8 cellular contexts compared by ENCODE assay signal in the genomic region with DNA sequence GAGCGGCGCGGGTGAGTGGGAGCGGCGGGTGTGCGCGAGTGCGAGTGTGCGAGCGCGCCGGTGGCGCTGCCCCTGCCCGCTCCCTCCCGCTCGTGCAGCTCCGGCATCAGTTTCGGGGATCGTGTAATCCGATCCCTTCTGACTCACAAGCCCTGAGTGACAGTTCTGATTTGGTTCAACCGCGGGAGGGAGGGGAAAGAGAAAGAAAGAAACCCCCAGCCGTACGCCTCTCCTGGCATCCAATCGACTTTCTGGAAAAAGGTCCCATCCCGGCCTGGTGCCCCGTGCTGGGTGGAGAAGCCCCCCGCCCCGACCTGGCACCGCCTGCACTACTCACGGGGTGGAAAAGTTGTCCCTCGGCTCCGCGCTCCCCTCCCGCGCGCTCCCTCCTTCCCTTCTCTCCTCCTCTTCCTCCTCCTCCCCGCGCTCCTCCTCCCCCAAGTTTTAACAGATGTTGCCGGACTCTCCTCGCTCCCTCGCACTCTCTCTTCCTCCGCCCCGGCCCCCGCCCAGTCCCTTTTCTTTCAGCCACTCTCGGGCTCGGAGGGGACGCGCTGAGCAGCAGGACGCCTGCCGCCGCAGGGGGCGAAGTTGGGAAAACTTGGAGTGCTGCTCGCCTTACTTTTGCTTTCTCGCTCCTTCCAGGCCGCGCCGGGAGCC. TPM values are rescaled to one million over a fixed set of nuclear protein-coding genes. Genes with fewer than 3 reads are reported as not detected.
DNase-seq lines count a peak whose midpoint lies in the region; ATAC-seq and TF ChIP-seq lines count a peak whose summit lies in the region.

A gene (minus strand): TSS at position 48 of the 660 bp plus-strand sequence. CDS start 13,956 bp downstream, outside the sequence.

- peaks cover 0 to 4% of the 10 kb centered on the region in 2 donors for H3K36me3 Mint-ChIP-seq in stimulated activated naive B cell treated with anti-CD40 and anti-IgM and Interleukin-4, amounts not matched to agents 10 μg/mL and 1 μg/mL and 100 μg/mL, for 72 hours

- H3K36me3 ChIP-seq in BE2C (no peaks in the 10 kb centered on the region), liver (ENCODE audit: control insufficient read depth in 4 of 4, insufficient read depth in 3 of 4, low read depth in 1 of 4, low read length in 3 of 4) (no peaks in the 10 kb centered on the region)

- H3K4me3 ChIP-seq in BE2C (ENCODE audit: low read depth, low read length) (peak within 1 kb of the TSS; percentile 29), liver (ENCODE audit: low read depth in 1 of 3, low read length in 3 of 3) (peak within 1 kb of the TSS; percentile 16 to 86 (median 66))

- H3K4me3 Mint-ChIP-seq in stimulated activated naive B cell treated with anti-CD40 and anti-IgM and Interleukin-4, amounts not matched to agents 10 μg/mL and 1 μg/mL and 100 μg/mL, for 72 hours = peak within 1 kb of the TSS; percentile 85 to 91

- peaks cover 59 to 81% of the 10 kb centered on the region in 2 donors for H3K27me3 Mint-ChIP-seq in stimulated activated naive B cell treated with anti-CD40 and anti-IgM and Interleukin-4, amounts not matched to agents 10 μg/mL and 1 μg/mL and 100 μg/mL, for 72 hours

- no peaks in the 10 kb centered on the region for H3K9me3 ChIP-seq in BE2C
- no peaks in the 10 kb centered on the region for H3K9me3 ChIP-seq in liver (ENCODE audit: control insufficient read depth in 4 of 4, low read length in 3 of 4)

- no peak within 1 kb of the TSS for H3K9ac ChIP-seq in liver (ENCODE audit: low read depth in 1 of 2, low read length in 2 of 2)

- WGBS in liver = under 1% methylated on average over 58 of the region's 58 CpGs

- DNase-seq in BE2C (no peak), SK-N-DZ (ENCODE audit: low spot score) (peak; percentile 74), ecto neural progenitor cell (ENCODE audit: low spot score) (peak; percentile 93)
- DNase-seq in stimulated activated naive B cell treated with anti-CD40 and anti-IgM and Interleukin-4, amounts not matched to agents 10 μg/mL and 1 μg/mL and 100 μg/mL, for 72 hours = peak; percentile 8

- peaks cover 12 to 20% of the 10 kb centered on the region in 2 donors for H3K4me1 Mint-ChIP-seq in stimulated activated naive B cell treated with anti-CD40 and anti-IgM and Interleukin-4, amounts not matched to agents 10 μg/mL and 1 μg/mL and 100 μg/mL, for 72 hours

- H3K4me1 ChIP-seq in BE2C = no peaks in the 10 kb centered on the region
- H3K4me1 ChIP-seq in liver (ENCODE audit: control insufficient read depth in 4 of 4, insufficient read depth in 4 of 4, low read length in 3 of 4) = peaks cover 10 to 21% (median 15%) of the 10 kb centered on the region in 4 donors

- no peak for TF ChIP-seq CTCF in BE2C (IDR thresholded peaks at IDR 0.05; ENCODE audit: low read depth, low read length)
- no peak for TF ChIP-seq CTCF in liver (IDR thresholded peaks at IDR 0.05; ENCODE audit: low read depth, low read length, missing input control)

- H3K27ac Mint-ChIP-seq in stimulated activated naive B cell treated with anti-CD40 and anti-IgM and Interleukin-4, amounts not matched to agents 10 μg/mL and 1 μg/mL and 100 μg/mL, for 72 hours = peak within 1 kb of the TSS; percentile 75

- H3K9me3 Mint-ChIP-seq in stimulated activated naive B cell treated with anti-CD40 and anti-IgM and Interleukin-4, amounts not matched to agents 10 μg/mL and 1 μg/mL and 100 μg/mL, for 72 hours = no peaks in the 10 kb centered on the region

- peak in 1 of 2 donors; percentile 15 for TF ChIP-seq RAD21 in liver (IDR thresholded peaks at IDR 0.05)

- ATAC-seq in GM18519 (IDR thresholded peaks at IDR 0.05; ENCODE audit: low FRiP score, unreplicated experiment) (peak; percentile 50), HG03108 (IDR thresholded peaks at IDR 0.05; ENCODE audit: unreplicated experiment) (peak; percentile 64), HG02840 (IDR thresholded peaks at IDR 0.05; ENCODE audit: low FRiP score, unreplicated experiment) (no peak)
- peak; percentile 71 to 76 for ATAC-seq in stimulated activated naive B cell treated with anti-CD40 and anti-IgM and Interleukin-4, amounts not matched to agents 10 μg/mL and 1 μg/mL and 100 μg/mL, for 72 hours (replicated peaks)

- H3K27me3 ChIP-seq in BE2C (peaks cover 64% of the 10 kb centered on the region), liver (ENCODE audit: control insufficient read depth in 4 of 4, insufficient read depth in 4 of 4, low read length in 3 of 4) (peaks cover 0 to 15% (median 2%) of the 10 kb centered on the region in 4 donors)

- H3K27ac ChIP-seq in liver (ENCODE audit: low read depth in 1 of 2, low read length in 2 of 2) = peak within 1 kb of the TSS; percentile 34 to 40

TF ChIP-seq in liver, 16 proteins besides CTCF, POLR2A, EP300 and RAD21:
- TF ChIP-seq EGR1 (IDR thresholded peaks at IDR 0.05; ENCODE audit: low read depth in 2 of 2) (no peak), RXRA (IDR thresholded peaks at IDR 0.05) (no peak), YY1 (IDR thresholded peaks at IDR 0.05) (no peak), FOXA1 (IDR thresholded peaks at IDR 0.05) (no peak), FOXA2 (IDR thresholded peaks at IDR 0.05) (no peak), TAF1 (conservative IDR thresholded peaks at IDR 0.05) (no peak), HNF4G (IDR thresholded peaks at IDR 0.05) (no peak), HNF4A (conservative IDR thresholded peaks at IDR 0.05) (no peak), JUND (IDR thresholded peaks at IDR 0.05) (no peak), SP1 (IDR thresholded peaks at IDR 0.05) (no peak), GABPA (IDR thresholded peaks at IDR 0.05 in 1 of 2, conservative IDR thresholded peaks at IDR 0.05 in 1 of 2) (no peak), NR2F2 (IDR thresholded peaks at IDR 0.05) (no peak)
- TF ChIP-seq, protein P1, sequence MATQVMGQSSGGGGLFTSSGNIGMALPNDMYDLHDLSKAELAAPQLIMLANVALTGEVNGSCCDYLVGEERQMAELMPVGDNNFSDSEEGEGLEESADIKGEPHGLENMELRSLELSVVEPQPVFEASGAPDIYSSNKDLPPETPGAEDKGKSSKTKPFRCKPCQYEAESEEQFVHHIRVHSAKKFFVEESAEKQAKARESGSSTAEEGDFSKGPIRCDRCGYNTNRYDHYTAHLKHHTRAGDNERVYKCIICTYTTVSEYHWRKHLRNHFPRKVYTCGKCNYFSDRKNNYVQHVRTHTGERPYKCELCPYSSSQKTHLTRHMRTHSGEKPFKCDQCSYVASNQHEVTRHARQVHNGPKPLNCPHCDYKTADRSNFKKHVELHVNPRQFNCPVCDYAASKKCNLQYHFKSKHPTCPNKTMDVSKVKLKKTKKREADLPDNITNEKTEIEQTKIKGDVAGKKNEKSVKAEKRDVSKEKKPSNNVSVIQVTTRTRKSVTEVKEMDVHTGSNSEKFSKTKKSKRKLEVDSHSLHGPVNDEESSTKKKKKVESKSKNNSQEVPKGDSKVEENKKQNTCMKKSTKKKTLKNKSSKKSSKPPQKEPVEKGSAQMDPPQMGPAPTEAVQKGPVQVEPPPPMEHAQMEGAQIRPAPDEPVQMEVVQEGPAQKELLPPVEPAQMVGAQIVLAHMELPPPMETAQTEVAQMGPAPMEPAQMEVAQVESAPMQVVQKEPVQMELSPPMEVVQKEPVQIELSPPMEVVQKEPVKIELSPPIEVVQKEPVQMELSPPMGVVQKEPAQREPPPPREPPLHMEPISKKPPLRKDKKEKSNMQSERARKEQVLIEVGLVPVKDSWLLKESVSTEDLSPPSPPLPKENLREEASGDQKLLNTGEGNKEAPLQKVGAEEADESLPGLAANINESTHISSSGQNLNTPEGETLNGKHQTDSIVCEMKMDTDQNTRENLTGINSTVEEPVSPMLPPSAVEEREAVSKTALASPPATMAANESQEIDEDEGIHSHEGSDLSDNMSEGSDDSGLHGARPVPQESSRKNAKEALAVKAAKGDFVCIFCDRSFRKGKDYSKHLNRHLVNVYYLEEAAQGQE (IDR thresholded peaks at IDR 0.05) = no peak
- TF ChIP-seq, protein P2, sequence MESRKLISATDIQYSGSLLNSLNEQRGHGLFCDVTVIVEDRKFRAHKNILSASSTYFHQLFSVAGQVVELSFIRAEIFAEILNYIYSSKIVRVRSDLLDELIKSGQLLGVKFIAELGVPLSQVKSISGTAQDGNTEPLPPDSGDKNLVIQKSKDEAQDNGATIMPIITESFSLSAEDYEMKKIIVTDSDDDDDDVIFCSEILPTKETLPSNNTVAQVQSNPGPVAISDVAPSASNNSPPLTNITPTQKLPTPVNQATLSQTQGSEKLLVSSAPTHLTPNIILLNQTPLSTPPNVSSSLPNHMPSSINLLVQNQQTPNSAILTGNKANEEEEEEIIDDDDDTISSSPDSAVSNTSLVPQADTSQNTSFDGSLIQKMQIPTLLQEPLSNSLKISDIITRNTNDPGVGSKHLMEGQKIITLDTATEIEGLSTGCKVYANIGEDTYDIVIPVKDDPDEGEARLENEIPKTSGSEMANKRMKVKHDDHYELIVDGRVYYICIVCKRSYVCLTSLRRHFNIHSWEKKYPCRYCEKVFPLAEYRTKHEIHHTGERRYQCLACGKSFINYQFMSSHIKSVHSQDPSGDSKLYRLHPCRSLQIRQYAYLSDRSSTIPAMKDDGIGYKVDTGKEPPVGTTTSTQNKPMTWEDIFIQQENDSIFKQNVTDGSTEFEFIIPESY (IDR thresholded peaks at IDR 0.05) = no peak
- TF ChIP-seq, protein P3, sequence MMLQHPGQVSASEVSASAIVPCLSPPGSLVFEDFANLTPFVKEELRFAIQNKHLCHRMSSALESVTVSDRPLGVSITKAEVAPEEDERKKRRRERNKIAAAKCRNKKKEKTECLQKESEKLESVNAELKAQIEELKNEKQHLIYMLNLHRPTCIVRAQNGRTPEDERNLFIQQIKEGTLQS (IDR thresholded peaks at IDR 0.05) = no peak
- TF ChIP-seq, protein P4, sequence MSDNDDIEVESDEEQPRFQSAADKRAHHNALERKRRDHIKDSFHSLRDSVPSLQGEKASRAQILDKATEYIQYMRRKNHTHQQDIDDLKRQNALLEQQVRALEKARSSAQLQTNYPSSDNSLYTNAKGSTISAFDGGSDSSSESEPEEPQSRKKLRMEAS (IDR thresholded peaks at IDR 0.05) = no peak

RNA-seq across cellular contexts. Expression of the gene that starts here (rescaled TPM):
- polyA plus RNA-seq in BE2C (2012; ENCODE audit: insufficient read depth, insufficient read length, low read depth) = not detected
- polyA plus RNA-seq in SK-N-DZ (2014; cell fraction: cytosol; rRNA removed) = 2.4 and 2.6 TPM in 2 replicates
- 1.5 and 3.5 TPM in 2 replicates for polyA plus RNA-seq in SK-N-DZ (2014; cell fraction: nucleus; rRNA removed)
- total RNA-seq in liver = under 1 TPM; 0.28 to 0.42 TPM
- polyA plus RNA-seq in liver = under 1 TPM; 0.09 to 0.24 TPM
